Comparison of ENCODE assay signal across 11 cellular contexts in genomic region chr17:44808656-44809388, GRCh38. TPM values are rescaled to one million over a fixed set of nuclear protein-coding genes. Genes with fewer than 3 reads are reported as not detected.
"Had no signal": no experiment of that assay in that cellular context is flagged by ENCODE, and none has a peak within 500 bp of the region (broad histone marks: within the 10 kb centered on the region; RNA-seq: fewer than 3 reads in every experiment).

No MANE protein-coding gene starts in this region.

RNA-seq across cellular contexts. Expression of gene GJC1, which starts 21.3 kb away (rescaled TPM):
- polyA plus RNA-seq: naive thymus-derived CD4-positive, alpha-beta T cell had no signal

RNA-seq across cellular contexts. Expression of gene HIGD1B, which starts 38.9 kb away (rescaled TPM):
- total RNA-seq: fibroblast of lung; foreskin keratinocyte; hepatocyte; left lobe of liver; liver; mesothelial cell of epicardium; naive thymus-derived CD4-positive, alpha-beta T cell; pulmonary artery endothelial cell; right lobe of liver; smooth muscle cell; thyroid gland had no signal
- polyA plus RNA-seq: foreskin keratinocyte; hepatocyte; naive thymus-derived CD4-positive, alpha-beta T cell had no signal

RNA-seq across cellular contexts. Expression of gene ADAM11, which starts 50.0 kb away (rescaled TPM):
- total RNA-seq: smooth muscle cell had no signal
